Comparison of ENCODE assay signal across 24 cellular contexts in genomic region chr14:52329678-52330376, GRCh38. TPM values are rescaled to one million over a fixed set of nuclear protein-coding genes. Genes with fewer than 3 reads are reported as not detected.
DNase-seq lines count a peak whose midpoint lies in the region; ATAC-seq, FAIRE-seq and TF ChIP-seq lines count a peak whose summit lies in the region.
"Had no signal": no experiment of that assay in that cellular context is flagged by ENCODE, and none has a peak within 500 bp of the region (broad histone marks: within the 10 kb centered on the region; RNA-seq: fewer than 3 reads in every experiment).

No MANE protein-coding gene starts in this region.

- peak; percentile 15 for ATAC-seq in activated naive CD8-positive, alpha-beta T cell treated with anti-CD3 and anti-CD28 coated beads, Interleukin-2, amount 50 U/mL, for 24 hours
- peak; percentile 37 for ATAC-seq in stimulated activated naive CD8-positive, alpha-beta T cell treated with anti-CD3 and anti-CD28 coated beads, Interleukin-15, Interleukin-2, amounts not matched to agents 100 U/mL and 50 U/mL, for 24 hours
- ATAC-seq in GM18867 (IDR thresholded peaks at IDR 0.05; ENCODE audit: unreplicated experiment), result no peak
- ATAC-seq in GM21786 (IDR thresholded peaks at IDR 0.05; ENCODE audit: unreplicated experiment), result no peak
- ATAC-seq: heart left ventricle, left lobe of liver, psoas muscle had no signal

- POLR2A ChIA-PET in activated CD4-positive, alpha-beta T cell treated with anti-CD3 and anti-CD28 coated beads, Interleukin-2, amount 10 ng/mL, durations not matched to agents 7 days and 5 days (lab: Charles Lee), result no interaction called here
- POLR2A ChIA-PET in RWPE1 (lab: Yijun Ruan, JAX; ENCODE audit: low non-redundant PET), result no interaction called here

- peaks cover 81% of the 10 kb centered on the region for H3K36me3 Mint-ChIP-seq in activated CD4-positive, alpha-beta T cell treated with anti-CD3 and anti-CD28 coated beads, Interleukin-2, amount 10 ng/mL, durations not matched to agents 24 days and 14 days (ENCODE audit: low read depth)
- H3K36me3 Mint-ChIP-seq in activated CD4-positive, alpha-beta T cell treated with anti-CD3 and anti-CD28 coated beads, Interleukin-2, amount 10 ng/mL, durations not matched to agents 7 days and 5 days (ENCODE audit: low read depth), result peaks cover 76% of the 10 kb centered on the region
- peaks cover 43% of the 10 kb centered on the region for H3K36me3 Mint-ChIP-seq in activated naive CD8-positive, alpha-beta T cell treated with anti-CD3 and anti-CD28 coated beads, Interleukin-2, amount 50 U/mL, for 24 hours (ENCODE audit: low read depth)

- H3K27me3 Mint-ChIP-seq in activated CD4-positive, alpha-beta T cell treated with anti-CD3 and anti-CD28 coated beads, Interleukin-2, amount 10 ng/mL, durations not matched to agents 24 days and 14 days, result no peaks in the 10 kb centered on the region
- H3K27me3 Mint-ChIP-seq in activated CD4-positive, alpha-beta T cell treated with anti-CD3 and anti-CD28 coated beads, Interleukin-2, amount 10 ng/mL, durations not matched to agents 7 days and 5 days, result peaks cover 13% of the 10 kb centered on the region
- H3K27me3 Mint-ChIP-seq in activated naive CD8-positive, alpha-beta T cell treated with anti-CD3 and anti-CD28 coated beads, Interleukin-2, amount 50 U/mL, for 24 hours, result no peaks in the 10 kb centered on the region

- peak; percentile 83 for FAIRE-seq in HTR-8/SVneo (lab: Jason Lieb, UNC)
- FAIRE-seq: endothelial cell of umbilical vein had no signal

- H3K4me1 Mint-ChIP-seq in activated CD4-positive, alpha-beta T cell treated with anti-CD3 and anti-CD28 coated beads, Interleukin-2, amount 10 ng/mL, durations not matched to agents 24 days and 14 days, result peaks cover 62% of the 10 kb centered on the region
- H3K4me1 Mint-ChIP-seq in activated CD4-positive, alpha-beta T cell treated with anti-CD3 and anti-CD28 coated beads, Interleukin-2, amount 10 ng/mL, durations not matched to agents 7 days and 5 days, result peaks cover 52% of the 10 kb centered on the region
- H3K4me1 Mint-ChIP-seq in activated naive CD8-positive, alpha-beta T cell treated with anti-CD3 and anti-CD28 coated beads, Interleukin-2, amount 50 U/mL, for 24 hours, result peaks cover 78% of the 10 kb centered on the region

- peak overlapping the region; percentile 79 for H3K27ac Mint-ChIP-seq in activated CD4-positive, alpha-beta T cell treated with anti-CD3 and anti-CD28 coated beads, Interleukin-2, amount 10 ng/mL, durations not matched to agents 24 days and 14 days
- no peak overlapping the region for H3K27ac Mint-ChIP-seq in activated CD4-positive, alpha-beta T cell treated with anti-CD3 and anti-CD28 coated beads, Interleukin-2, amount 10 ng/mL, durations not matched to agents 7 days and 5 days
- peak overlapping the region; percentile 47 for H3K27ac Mint-ChIP-seq in activated naive CD8-positive, alpha-beta T cell treated with anti-CD3 and anti-CD28 coated beads, Interleukin-2, amount 50 U/mL, for 24 hours
- H3K27ac Mint-ChIP-seq: dendritic cell treated with granulocyte-macrophage colony-stimulating factor and Interleukin-4, amounts not matched to agents 40 ng/mL and 50 ng/mL, for 4 days had no signal

- H3K4me3 Mint-ChIP-seq in activated CD4-positive, alpha-beta T cell treated with anti-CD3 and anti-CD28 coated beads, Interleukin-2, amount 10 ng/mL, durations not matched to agents 24 days and 14 days, result peak overlapping the region; percentile 39
- no peak overlapping the region for H3K4me3 Mint-ChIP-seq in activated CD4-positive, alpha-beta T cell treated with anti-CD3 and anti-CD28 coated beads, Interleukin-2, amount 10 ng/mL, durations not matched to agents 7 days and 5 days
- H3K4me3 Mint-ChIP-seq in activated naive CD8-positive, alpha-beta T cell treated with anti-CD3 and anti-CD28 coated beads, Interleukin-2, amount 50 U/mL, for 24 hours, result peak overlapping the region; percentile 9
- H3K4me3 Mint-ChIP-seq: dendritic cell treated with granulocyte-macrophage colony-stimulating factor and Interleukin-4, amounts not matched to agents 40 ng/mL and 50 ng/mL, for 4 days; mesothelial cell of epicardium; neural crest cell had no signal

- CTCF ChIA-PET in activated CD4-positive, alpha-beta T cell treated with anti-CD3 and anti-CD28 coated beads, Interleukin-2, amount 10 ng/mL, durations not matched to agents 7 days and 5 days (lab: Charles Lee), result interaction anchor here (0.9 to 1.2 kb wide), 2 partner anchors 10 to 21 kb away, joined by 3 read pairs; no protein-coding TSS in a partner anchor
- CTCF ChIA-PET in RWPE1 (lab: Yijun Ruan, JAX), result interaction anchor here (0.6 kb wide), 1 partner anchor 97 kb away, joined by 3 read pairs; no protein-coding TSS in a partner anchor

- TF ChIP-seq CTCF in RWPE1 (conservative IDR thresholded peaks at IDR 0.05; ENCODE audit: low read depth), result no peak

- intact Hi-C loops in activated CD4-positive, alpha-beta T cell treated with anti-CD3 and anti-CD28 coated beads, Interleukin-2, amount 10 ng/mL, durations not matched to agents 24 days and 14 days (cut with micrococcal nuclease), result loop anchor here (10.0 kb wide), 1 partner anchor 825 kb away; the partner anchor contains the start of gene DDHD1

- no peaks in the 10 kb centered on the region for H3K9me3 Mint-ChIP-seq in activated CD4-positive, alpha-beta T cell treated with anti-CD3 and anti-CD28 coated beads, Interleukin-2, amount 10 ng/mL, durations not matched to agents 24 days and 14 days
- H3K9me3 Mint-ChIP-seq in activated CD4-positive, alpha-beta T cell treated with anti-CD3 and anti-CD28 coated beads, Interleukin-2, amount 10 ng/mL, durations not matched to agents 7 days and 5 days, result peaks cover 2% of the 10 kb centered on the region
- H3K9me3 Mint-ChIP-seq in activated naive CD8-positive, alpha-beta T cell treated with anti-CD3 and anti-CD28 coated beads, Interleukin-2, amount 50 U/mL, for 24 hours, result peaks cover 6% of the 10 kb centered on the region
- H3K9me3 Mint-ChIP-seq: dendritic cell treated with granulocyte-macrophage colony-stimulating factor and Interleukin-4, amounts not matched to agents 40 ng/mL and 50 ng/mL, for 4 days; mesothelial cell of epicardium; neural crest cell had no signal

- DNase-seq in activated CD4-positive, alpha-beta T cell treated with anti-CD3 and anti-CD28 coated beads, Interleukin-2, amount 10 ng/mL, durations not matched to agents 24 days and 14 days, result peak; percentile 51
- no peak for DNase-seq in activated CD4-positive, alpha-beta T cell treated with anti-CD3 and anti-CD28 coated beads, Interleukin-2, amount 10 ng/mL, durations not matched to agents 7 days and 5 days
- DNase-seq in HTR-8/SVneo (ENCODE audit: insufficient read length, low spot score), result no peak
- DNase-seq in activated naive CD8-positive, alpha-beta T cell treated with anti-CD3 and anti-CD28 coated beads, Interleukin-2, amount 50 U/mL, for 24 hours, result no peak
- DNase-seq in stimulated activated naive CD8-positive, alpha-beta T cell treated with anti-CD3 and anti-CD28 coated beads, Interleukin-15, Interleukin-2, amounts not matched to agents 100 U/mL and 50 U/mL, for 24 hours, result no peak
- no peak for DNase-seq in RWPE1 (ENCODE audit: low spot score)
- DNase-seq: activated gamma-delta T cell treated with Interleukin-2 at 50 U/mL for 16 hours, amniotic stem cell, GOT3, heart left ventricle, KG1, NCI-H1694 treated with DMSO at 0.1 percent for 48 hours, psoas muscle, SHP77, WERI-Rb-1 had no signal

- no peak overlapping the region for H3K27ac ChIP-seq in RWPE1
- H3K27ac ChIP-seq: heart left ventricle, psoas muscle, WERI-Rb-1 had no signal

RNA-seq across cellular contexts. Expression of gene PTGER2, which starts 15.7 kb away (rescaled TPM):
- 66.7 and 69.9 TPM in 2 replicates for total RNA-seq in activated CD4-positive, alpha-beta T cell treated with anti-CD3 and anti-CD28 coated beads, Interleukin-2, amount 10 ng/mL, durations not matched to agents 24 days and 14 days
- 10 to 100 TPM; 54.5 to 60.4 TPM for total RNA-seq in activated CD4-positive, alpha-beta T cell treated with anti-CD3 and anti-CD28 coated beads, Interleukin-2, amount 10 ng/mL, durations not matched to agents 7 days and 5 days
- total RNA-seq: A172, endothelial cell of umbilical vein, neural crest cell, OCI-LY7 had no signal

Comparison
In these comparisons a context has a peak if more than half of its experiments do, and no peak if none do; other contexts are left out.
1. ATAC-seq: peak in activated naive CD8-positive, alpha-beta T cell treated with anti-CD3 and anti-CD28 coated beads, Interleukin-2, amount 50 U/mL, for 24 hours (single experiment) and stimulated activated naive CD8-positive, alpha-beta T cell treated with anti-CD3 and anti-CD28 coated beads, Interleukin-15, Interleukin-2, amounts not matched to agents 100 U/mL and 50 U/mL, for 24 hours (single experiment); none in GM18867 (single experiment) and GM21786 (single experiment).